34 cellular contexts compared by ENCODE assay signal in genomic region chr6:146898888-146899227, GRCh38.
"Had no signal": no experiment of that assay in that cellular context is flagged by ENCODE, and none has a peak within 500 bp of the region (broad histone marks: within the 10 kb centered on the region; RNA-seq: fewer than 3 reads in every experiment).

No MANE protein-coding gene starts in this region.

- H3K36me3 Mint-ChIP-seq: activated CD4-positive, alpha-beta memory T cell treated with anti-CD3 and anti-CD28 coated beads for 36 hours; activated naive CD4-positive, alpha-beta T cell treated with anti-CD3 and anti-CD28 coated beads, Interleukin-2, amount 50 U/mL, for 72 hours; activated naive CD8-positive, alpha-beta T cell treated with anti-CD3 and anti-CD28 coated beads for 36 hours had no signal

- H3K27me3 ChIP-seq: adrenal gland, body of pancreas, brain microvascular endothelial cell, breast epithelium had no signal

- H3K4me1 Mint-ChIP-seq: activated B cell treated with CpG ODN at 0.5 μM for 24 hours; activated CD4-positive, alpha-beta T cell treated with anti-CD3 and anti-CD28 coated beads, Interleukin-2, amount 10 ng/mL, durations not matched to agents 24 days and 14 days; activated naive CD8-positive, alpha-beta T cell treated with anti-CD3 and anti-CD28 coated beads for 36 hours; activated T-helper 17 cell treated with anti-CD3 and anti-CD28 coated beads, Interleukin-2, amount 50 U/mL, for 72 hours had no signal

- H3K36me3 ChIP-seq: adrenal gland, brain microvascular endothelial cell, breast epithelium had no signal

- H3K4me3 Mint-ChIP-seq: activated B cell treated with CpG ODN at 0.5 μM for 24 hours; activated CD4-positive, alpha-beta memory T cell treated with anti-CD3 and anti-CD28 coated beads for 36 hours; activated CD4-positive, alpha-beta T cell treated with anti-CD3 and anti-CD28 coated beads, Interleukin-2, amount 10 ng/mL, durations not matched to agents 24 days and 14 days; activated CD8-positive, alpha-beta T cell treated with anti-CD3 and anti-CD28 coated beads for 36 hours; activated naive CD4-positive, alpha-beta T cell treated with anti-CD3 and anti-CD28 coated beads for 36 hours; activated naive CD8-positive, alpha-beta T cell treated with anti-CD3 and anti-CD28 coated beads for 36 hours; activated T-cell treated with anti-CD3 and anti-CD28 coated beads, Interleukin-2, amount 50 U/mL, for 4 hours; activated T-cell treated with anti-CD3 and anti-CD28 coated beads, Interleukin-2, amount 50 U/mL, for 72 hours; activated T-helper 1 cell treated with anti-CD3 and anti-CD28 coated beads, Interleukin-12 subunit alpha, Interleukin-12 subunit beta, Interleukin-2, Interleukin-4 antibody, amounts not matched to agents 30 ng/mL and 10 ng/mL and 1 ng/mL, durations not matched to agents 14 hours and 24 hours and 36 hours; activated T-helper 17 cell treated with anti-CD3 and anti-CD28 coated beads, Interleukin-2, amount 50 U/mL, for 72 hours; T-helper 1 cell treated with Interleukin-12 subunit alpha and Interleukin-12 subunit beta and Interleukin-4 antibody, amounts not matched to agents 30 μg/mL and 1 μg/mL, for 36 hours; T-helper 2 cell treated with Interferon-gamma antibody and Interleukin-4, amounts not matched to agents 5 μg/mL and 100 μg/mL, for 36 hours had no signal

- ATAC-seq: activated CD8-positive, alpha-beta T cell treated with anti-CD3 and anti-CD28 coated beads for 36 hours; activated naive CD4-positive, alpha-beta T cell treated with anti-CD3 and anti-CD28 coated beads, Interleukin-2, amount 50 U/mL, for 72 hours; activated T-cell treated with anti-CD3 and anti-CD28 coated beads, Interleukin-2, amount 50 U/mL, for 4 hours; activated T-cell treated with anti-CD3 and anti-CD28 coated beads, Interleukin-2, amount 50 U/mL, for 72 hours; activated T-helper 17 cell treated with anti-CD3 and anti-CD28 coated beads, Interleukin-2, amount 50 U/mL, for 72 hours; body of pancreas had no signal

- DNase-seq: activated B cell treated with CpG ODN at 0.5 μM for 24 hours; activated CD4-positive, alpha-beta memory T cell treated with anti-CD3 and anti-CD28 coated beads for 36 hours; activated CD4-positive, alpha-beta T cell treated with anti-CD3 and anti-CD28 coated beads for 4 hours; activated CD4-positive, alpha-beta T cell treated with anti-CD3 and anti-CD28 coated beads, Interleukin-2, amount 10 ng/mL, durations not matched to agents 24 days and 14 days; activated CD4-positive, alpha-beta T cell treated with anti-CD3 and anti-CD28 coated beads, Interleukin-2, amount 50 U/mL, for 1 hour; activated CD4-positive, alpha-beta T cell treated with anti-CD3 and anti-CD28 coated beads, Interleukin-2, amount 50 U/mL, for 4 hours; activated CD4-positive, CD25-positive, alpha-beta regulatory T cell treated with anti-CD3 and anti-CD28 coated beads, Interleukin-2, amount 50 U/mL, for 72 hours; activated CD8-positive, alpha-beta memory T cell treated with anti-CD3 and anti-CD28 coated beads, Interleukin-2, amount 50 U/mL, for 4 hours; activated CD8-positive, alpha-beta T cell treated with anti-CD3 and anti-CD28 coated beads for 36 hours; activated effector memory CD4-positive, alpha-beta T cell treated with anti-CD3 and anti-CD28 coated beads, Interleukin-2, amount 50 U/mL, for 16 hours; activated gamma-delta T cell treated with Interleukin-2 at 50 U/mL for 16 hours; activated naive CD4-positive, alpha-beta T cell; activated naive CD4-positive, alpha-beta T cell treated with anti-CD3 and anti-CD28 coated beads for 36 hours; activated naive CD4-positive, alpha-beta T cell treated with anti-CD3 and anti-CD28 coated beads, Interleukin-2, amount 50 U/mL, for 16 hours; activated naive CD8-positive, alpha-beta T cell treated with anti-CD3 and anti-CD28 coated beads for 36 hours; activated T-cell treated with anti-CD3 and anti-CD28 coated beads for 4 hours; activated T-cell treated with anti-CD3 and anti-CD28 coated beads, Interleukin-2, amount 50 U/mL, for 1 hour; activated T-cell treated with anti-CD3 and anti-CD28 coated beads, Interleukin-2, amount 50 U/mL, for 4 hours; activated T-cell treated with anti-CD3 and anti-CD28 coated beads, Interleukin-2, amount 50 U/mL, for 72 hours; adrenal gland; amniotic stem cell; aorta; body of pancreas; brain microvascular endothelial cell; central memory CD4-positive, alpha-beta T cell; T-helper 2 cell; T-helper 9 cell had no signal

- H3K9me3 Mint-ChIP-seq: activated B cell treated with CpG ODN at 0.5 μM for 24 hours; activated CD4-positive, alpha-beta memory T cell treated with anti-CD3 and anti-CD28 coated beads for 36 hours; activated CD8-positive, alpha-beta T cell treated with anti-CD3 and anti-CD28 coated beads for 36 hours; activated naive CD4-positive, alpha-beta T cell treated with anti-CD3 and anti-CD28 coated beads for 36 hours; activated naive CD4-positive, alpha-beta T cell treated with anti-CD3 and anti-CD28 coated beads, Interleukin-2, amount 50 U/mL, for 72 hours; activated naive CD8-positive, alpha-beta T cell treated with anti-CD3 and anti-CD28 coated beads for 36 hours; activated T-cell treated with anti-CD3 and anti-CD28 coated beads, Interleukin-2, amount 50 U/mL, for 4 hours; activated T-helper 1 cell treated with anti-CD3 and anti-CD28 coated beads, Interleukin-12 subunit alpha, Interleukin-12 subunit beta, Interleukin-2, Interleukin-4 antibody, amounts not matched to agents 30 ng/mL and 10 ng/mL and 1 ng/mL, durations not matched to agents 14 hours and 24 hours and 36 hours; activated T-helper 17 cell treated with anti-CD3 and anti-CD28 coated beads, Interleukin-2, amount 50 U/mL, for 72 hours; T-helper 1 cell treated with Interleukin-12 subunit alpha and Interleukin-12 subunit beta and Interleukin-4 antibody, amounts not matched to agents 30 μg/mL and 1 μg/mL, for 36 hours; T-helper 2 cell treated with Interferon-gamma antibody and Interleukin-4, amounts not matched to agents 5 μg/mL and 100 μg/mL, for 36 hours had no signal

- H3K4me1 ChIP-seq: adrenal gland, body of pancreas, breast epithelium had no signal

- H3K27ac ChIP-seq: adrenal gland, body of pancreas, brain microvascular endothelial cell, breast epithelium, VCaP had no signal

- H3K27ac Mint-ChIP-seq: activated B cell treated with CpG ODN at 0.5 μM for 24 hours; activated CD4-positive, alpha-beta memory T cell treated with anti-CD3 and anti-CD28 coated beads for 36 hours; activated CD4-positive, alpha-beta T cell treated with anti-CD3 and anti-CD28 coated beads, Interleukin-2, amount 10 ng/mL, durations not matched to agents 24 days and 14 days; activated CD8-positive, alpha-beta T cell treated with anti-CD3 and anti-CD28 coated beads for 36 hours; activated naive CD4-positive, alpha-beta T cell treated with anti-CD3 and anti-CD28 coated beads for 36 hours; activated naive CD4-positive, alpha-beta T cell treated with anti-CD3 and anti-CD28 coated beads, Interleukin-2, amount 50 U/mL, for 72 hours; activated naive CD8-positive, alpha-beta T cell treated with anti-CD3 and anti-CD28 coated beads for 36 hours; activated T-cell treated with anti-CD3 and anti-CD28 coated beads, Interleukin-2, amount 50 U/mL, for 72 hours; activated T-helper 1 cell treated with anti-CD3 and anti-CD28 coated beads, Interleukin-12 subunit alpha, Interleukin-12 subunit beta, Interleukin-2, Interleukin-4 antibody, amounts not matched to agents 30 ng/mL and 10 ng/mL and 1 ng/mL, durations not matched to agents 14 hours and 24 hours and 36 hours; activated T-helper 17 cell treated with anti-CD3 and anti-CD28 coated beads, Interleukin-2, amount 50 U/mL, for 72 hours; T-helper 1 cell treated with Interleukin-12 subunit alpha and Interleukin-12 subunit beta and Interleukin-4 antibody, amounts not matched to agents 30 μg/mL and 1 μg/mL, for 36 hours; T-helper 2 cell treated with Interferon-gamma antibody and Interleukin-4, amounts not matched to agents 5 μg/mL and 100 μg/mL, for 36 hours had no signal

- H3K9me3 ChIP-seq: adrenal gland, body of pancreas, breast epithelium had no signal

- H3K4me3 ChIP-seq: adrenal gland, body of pancreas, breast epithelium had no signal
